ENCODE assay signal across 9 cellular contexts in genomic region chr11:113774174-113774503, GRCh38. TPM values are rescaled to one million over a fixed set of nuclear protein-coding genes. Genes with fewer than 3 reads are reported as not detected.
A peak's percentile ranks its signal among the peaks of the same experiment; 100 is the strongest.
DNase-seq lines count a peak whose midpoint lies in the region; ATAC-seq and TF ChIP-seq lines count a peak whose summit lies in the region.
"Had no signal": no experiment of that assay in that cellular context is flagged by ENCODE, and none has a peak within 500 bp of the region (broad histone marks: within the 10 kb centered on the region; RNA-seq: fewer than 3 reads in every experiment).

No MANE protein-coding gene starts in this region.

- H3K4me2 ChIP-seq in KMS-11: peak overlapping the region; percentile 47

- H3K4me3 Mint-ChIP-seq in naive thymus-derived CD8-positive, alpha-beta T cell: peak overlapping the region; percentile 90 to 100 (median 98)

- peaks cover 0 to 2% (median 0%) of the 10 kb centered on the region in 3 donors for H3K36me3 Mint-ChIP-seq in naive thymus-derived CD8-positive, alpha-beta T cell

- H3K36me3 ChIP-seq in KMS-11 (ENCODE audit: insufficient read depth): no peaks in the 10 kb centered on the region

- H3K27me3 Mint-ChIP-seq in naive thymus-derived CD8-positive, alpha-beta T cell: peaks cover 0 to 7% (median 0%) of the 10 kb centered on the region in 5 donors

- ATAC-seq in naive thymus-derived CD8-positive, alpha-beta T cell: no peak
- no peak for ATAC-seq in HG03135 (IDR thresholded peaks at IDR 0.05; ENCODE audit: unreplicated experiment)
- ATAC-seq in HG02973 (IDR thresholded peaks at IDR 0.05; ENCODE audit: unreplicated experiment): no peak

- peaks cover 24% of the 10 kb centered on the region; the same call in 1 of the 2 replicates for H3K79me2 ChIP-seq in KMS-11 (ENCODE audit: insufficient read depth, low read depth)

- CTCF ChIA-PET in AG04450 (lab: Charles Lee): interaction anchor here (0.6 to 2.1 kb wide), 11 partner anchors 8 to 221 kb away, joined by 3 to 14 read pairs (median 5); no protein-coding TSS in a partner anchor

- H3K27ac ChIP-seq in AG04450 (ENCODE audit: low read depth, low read length) (no peak overlapping the region), KMS-11 (peak overlapping the region; percentile 9; the same call in 1 of the 2 replicates)

- H3K27me3 ChIP-seq in AG04450 (ENCODE audit: control insufficient read depth, insufficient read depth, low read length) (peaks cover 7% of the 10 kb centered on the region), KMS-11 (ENCODE audit: insufficient read depth, low read depth) (no peaks in the 10 kb centered on the region)

- no peaks in the 10 kb centered on the region; the same call in 1 of the 2 replicates for H3K9me3 ChIP-seq in AG04450 (ENCODE audit: control insufficient read depth, insufficient read depth, low read length)

- H2AFZ ChIP-seq in KMS-11 (ENCODE audit: low read depth): peak overlapping the region; percentile 45

- no peaks in the 10 kb centered on the region for H3K4me1 ChIP-seq in KMS-11 (ENCODE audit: low read depth, poor library complexity, severe bottlenecking)

- H3K4me3 ChIP-seq in AG04450 (ENCODE audit: low read depth, low read length) (peak overlapping the region; percentile 97), KMS-11 (IDR thresholded peaks at IDR 0.05; ENCODE audit: insufficient read depth, low read depth, low read length) (no peak overlapping the region), choroid plexus epithelial cell (ENCODE audit: low read depth, low read length) (peak overlapping the region; percentile 76)

- H3K9ac ChIP-seq in KMS-11: peak overlapping the region; percentile 74; the same call in 1 of the 2 replicates

- peaks cover 11 to 28% (median 23%) of the 10 kb centered on the region in 4 donors for H3K4me1 Mint-ChIP-seq in naive thymus-derived CD8-positive, alpha-beta T cell

- no peaks in the 10 kb centered on the region for H3K9me3 Mint-ChIP-seq in naive thymus-derived CD8-positive, alpha-beta T cell

- peak overlapping the region in 9 of 10 donors; percentile 88 to 98 (median 96) for H3K27ac Mint-ChIP-seq in naive thymus-derived CD8-positive, alpha-beta T cell

- no peaks in the 10 kb centered on the region for H4K20me1 ChIP-seq in KMS-11 (ENCODE audit: insufficient read depth)

- POLR2A ChIA-PET in AG04450 (lab: Yijun Ruan, JAX): no interaction called here
- POLR2A ChIA-PET in naive thymus-derived CD8-positive, alpha-beta T cell (lab: Charles Lee): no interaction called here

- DNase-seq in AG04450 (ENCODE audit: low read depth, low spot score) (no peak), choroid plexus epithelial cell (ENCODE audit: low read depth) (no peak), amygdala (lab: John Stamatoyannopoulos, UW) (no peak), foreskin melanocyte (no peak)
- DNase-seq in naive thymus-derived CD8-positive, alpha-beta T cell: no peak

- TF ChIP-seq CTCF in AG04450 (IDR thresholded peaks at IDR 0.05; ENCODE audit: low read depth, low read length) (no peak), KMS-11 (conservative IDR thresholded peaks at IDR 0.05; ENCODE audit: low read depth, low read length) (no peak; the same call in 1 of the 2 replicates), choroid plexus epithelial cell (conservative IDR thresholded peaks at IDR 0.05; ENCODE audit: low read depth, low read length) (no peak)

RNA-seq across cellular contexts. Expression of gene ZW10, which starts 0.6 kb away (rescaled TPM):
- polyA plus RNA-seq in AG04450 (2011; rRNA removed): 12.5 and 14.9 TPM in 2 replicates
- polyA minus RNA-seq in AG04450 (2011; rRNA and poly(A)+ RNA removed): 9.1 and 17.1 TPM in 2 replicates
- total RNA-seq in naive thymus-derived CD8-positive, alpha-beta T cell: 10 to 100 TPM in 1 of 2 experiments, 1 to 10 TPM in 1; 9.8 to 11.1 TPM
- 10 to 100 TPM; 14.7 to 16.3 (median 15.6) TPM for polyA plus RNA-seq in naive thymus-derived CD8-positive, alpha-beta T cell

RNA-seq across cellular contexts. Expression of gene CLDN25, which starts 5.5 kb away (rescaled TPM):
- not detected in 2 replicates for polyA plus RNA-seq in AG04450 (2011; rRNA removed)
- polyA minus RNA-seq in AG04450 (2011; rRNA and poly(A)+ RNA removed): not detected in 2 replicates
- not detected for total RNA-seq in naive thymus-derived CD8-positive, alpha-beta T cell
- not detected for polyA plus RNA-seq in naive thymus-derived CD8-positive, alpha-beta T cell
- total RNA-seq: HT-29 had no signal
